ENCODE assay signal across 1 cellular context in the genomic region with DNA sequence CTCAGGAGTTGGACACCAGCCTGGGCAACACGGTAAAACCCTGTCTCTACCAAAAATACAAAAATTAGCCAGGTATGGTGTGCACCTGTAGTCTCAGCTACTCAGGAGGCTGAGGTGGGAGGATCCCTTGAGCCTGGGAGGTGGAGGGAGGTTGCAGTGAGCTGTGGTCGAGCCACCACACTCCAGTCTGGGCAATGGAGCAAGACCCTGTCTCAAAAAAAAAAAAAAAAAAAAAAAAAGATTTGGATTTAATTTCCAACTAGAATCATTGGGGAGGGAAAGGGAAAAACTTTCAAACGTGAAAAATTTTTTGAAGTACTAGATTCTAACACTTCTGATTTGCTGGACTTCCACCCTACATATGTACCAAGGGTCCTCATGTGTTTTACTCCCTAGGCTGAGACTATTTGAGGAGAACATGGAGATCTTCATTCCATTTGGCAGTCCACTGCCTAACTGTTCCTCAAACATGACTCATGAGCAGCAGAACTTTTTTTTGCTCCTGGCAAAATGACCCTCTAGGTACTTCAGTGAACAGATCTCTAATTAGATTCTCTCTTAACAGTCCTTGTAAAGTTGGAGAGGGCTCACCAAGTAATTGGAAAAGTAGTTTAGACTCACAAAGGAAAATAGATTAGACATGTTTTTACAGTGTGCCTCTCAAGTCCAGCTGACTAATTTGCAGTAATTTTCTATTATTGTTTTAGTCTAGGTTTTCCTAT.
TF ChIP-seq lines count a peak whose summit lies in the region.

No MANE protein-coding gene starts in this region.

TF ChIP-seq in K562, 482 proteins besides CTCF, POLR2A, EP300 and RAD21 (continued from another document and continues in another):
- TF ChIP-seq, protein P1, sequence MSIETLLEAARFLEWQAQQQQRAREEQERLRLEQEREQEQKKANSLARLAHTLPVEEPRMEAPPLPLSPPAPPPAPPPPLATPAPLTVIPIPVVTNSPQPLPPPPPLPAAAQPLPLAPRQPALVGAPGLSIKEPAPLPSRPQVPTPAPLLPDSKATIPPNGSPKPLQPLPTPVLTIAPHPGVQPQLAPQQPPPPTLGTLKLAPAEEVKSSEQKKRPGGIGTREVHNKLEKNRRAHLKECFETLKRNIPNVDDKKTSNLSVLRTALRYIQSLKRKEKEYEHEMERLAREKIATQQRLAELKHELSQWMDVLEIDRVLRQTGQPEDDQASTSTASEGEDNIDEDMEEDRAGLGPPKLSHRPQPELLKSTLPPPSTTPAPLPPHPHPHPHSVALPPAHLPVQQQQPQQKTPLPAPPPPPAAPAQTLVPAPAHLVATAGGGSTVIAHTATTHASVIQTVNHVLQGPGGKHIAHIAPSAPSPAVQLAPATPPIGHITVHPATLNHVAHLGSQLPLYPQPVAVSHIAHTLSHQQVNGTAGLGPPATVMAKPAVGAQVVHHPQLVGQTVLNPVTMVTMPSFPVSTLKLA (conservative IDR thresholded peaks at IDR 0.05) = no peak
- TF ChIP-seq HNRNPL (IDR thresholded peaks at IDR 0.05; ENCODE audit: low read depth, low read length) = no peak
- no peak for TF ChIP-seq ZNF224 (CRISPR knock-in tag; IDR thresholded peaks at IDR 0.05)
- no peak for TF ChIP-seq HEY1 (CRISPR knock-in tag; IDR thresholded peaks at IDR 0.05; ENCODE audit: borderline replicate concordance)
- TF ChIP-seq ZNF668 (CRISPR knock-in tag; IDR thresholded peaks at IDR 0.05) = no peak
- no peak for TF ChIP-seq SMARCB1 (IDR thresholded peaks at IDR 0.05; ENCODE audit: insufficient read length, low read depth)
- TF ChIP-seq RB1 (IDR thresholded peaks at IDR 0.05; ENCODE audit: low read depth) = no peak
- TF ChIP-seq, protein P2, sequence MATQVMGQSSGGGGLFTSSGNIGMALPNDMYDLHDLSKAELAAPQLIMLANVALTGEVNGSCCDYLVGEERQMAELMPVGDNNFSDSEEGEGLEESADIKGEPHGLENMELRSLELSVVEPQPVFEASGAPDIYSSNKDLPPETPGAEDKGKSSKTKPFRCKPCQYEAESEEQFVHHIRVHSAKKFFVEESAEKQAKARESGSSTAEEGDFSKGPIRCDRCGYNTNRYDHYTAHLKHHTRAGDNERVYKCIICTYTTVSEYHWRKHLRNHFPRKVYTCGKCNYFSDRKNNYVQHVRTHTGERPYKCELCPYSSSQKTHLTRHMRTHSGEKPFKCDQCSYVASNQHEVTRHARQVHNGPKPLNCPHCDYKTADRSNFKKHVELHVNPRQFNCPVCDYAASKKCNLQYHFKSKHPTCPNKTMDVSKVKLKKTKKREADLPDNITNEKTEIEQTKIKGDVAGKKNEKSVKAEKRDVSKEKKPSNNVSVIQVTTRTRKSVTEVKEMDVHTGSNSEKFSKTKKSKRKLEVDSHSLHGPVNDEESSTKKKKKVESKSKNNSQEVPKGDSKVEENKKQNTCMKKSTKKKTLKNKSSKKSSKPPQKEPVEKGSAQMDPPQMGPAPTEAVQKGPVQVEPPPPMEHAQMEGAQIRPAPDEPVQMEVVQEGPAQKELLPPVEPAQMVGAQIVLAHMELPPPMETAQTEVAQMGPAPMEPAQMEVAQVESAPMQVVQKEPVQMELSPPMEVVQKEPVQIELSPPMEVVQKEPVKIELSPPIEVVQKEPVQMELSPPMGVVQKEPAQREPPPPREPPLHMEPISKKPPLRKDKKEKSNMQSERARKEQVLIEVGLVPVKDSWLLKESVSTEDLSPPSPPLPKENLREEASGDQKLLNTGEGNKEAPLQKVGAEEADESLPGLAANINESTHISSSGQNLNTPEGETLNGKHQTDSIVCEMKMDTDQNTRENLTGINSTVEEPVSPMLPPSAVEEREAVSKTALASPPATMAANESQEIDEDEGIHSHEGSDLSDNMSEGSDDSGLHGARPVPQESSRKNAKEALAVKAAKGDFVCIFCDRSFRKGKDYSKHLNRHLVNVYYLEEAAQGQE (CRISPR knock-in tag; IDR thresholded peaks at IDR 0.05; ENCODE audit: low read depth) = no peak
- TF ChIP-seq, protein P3, sequence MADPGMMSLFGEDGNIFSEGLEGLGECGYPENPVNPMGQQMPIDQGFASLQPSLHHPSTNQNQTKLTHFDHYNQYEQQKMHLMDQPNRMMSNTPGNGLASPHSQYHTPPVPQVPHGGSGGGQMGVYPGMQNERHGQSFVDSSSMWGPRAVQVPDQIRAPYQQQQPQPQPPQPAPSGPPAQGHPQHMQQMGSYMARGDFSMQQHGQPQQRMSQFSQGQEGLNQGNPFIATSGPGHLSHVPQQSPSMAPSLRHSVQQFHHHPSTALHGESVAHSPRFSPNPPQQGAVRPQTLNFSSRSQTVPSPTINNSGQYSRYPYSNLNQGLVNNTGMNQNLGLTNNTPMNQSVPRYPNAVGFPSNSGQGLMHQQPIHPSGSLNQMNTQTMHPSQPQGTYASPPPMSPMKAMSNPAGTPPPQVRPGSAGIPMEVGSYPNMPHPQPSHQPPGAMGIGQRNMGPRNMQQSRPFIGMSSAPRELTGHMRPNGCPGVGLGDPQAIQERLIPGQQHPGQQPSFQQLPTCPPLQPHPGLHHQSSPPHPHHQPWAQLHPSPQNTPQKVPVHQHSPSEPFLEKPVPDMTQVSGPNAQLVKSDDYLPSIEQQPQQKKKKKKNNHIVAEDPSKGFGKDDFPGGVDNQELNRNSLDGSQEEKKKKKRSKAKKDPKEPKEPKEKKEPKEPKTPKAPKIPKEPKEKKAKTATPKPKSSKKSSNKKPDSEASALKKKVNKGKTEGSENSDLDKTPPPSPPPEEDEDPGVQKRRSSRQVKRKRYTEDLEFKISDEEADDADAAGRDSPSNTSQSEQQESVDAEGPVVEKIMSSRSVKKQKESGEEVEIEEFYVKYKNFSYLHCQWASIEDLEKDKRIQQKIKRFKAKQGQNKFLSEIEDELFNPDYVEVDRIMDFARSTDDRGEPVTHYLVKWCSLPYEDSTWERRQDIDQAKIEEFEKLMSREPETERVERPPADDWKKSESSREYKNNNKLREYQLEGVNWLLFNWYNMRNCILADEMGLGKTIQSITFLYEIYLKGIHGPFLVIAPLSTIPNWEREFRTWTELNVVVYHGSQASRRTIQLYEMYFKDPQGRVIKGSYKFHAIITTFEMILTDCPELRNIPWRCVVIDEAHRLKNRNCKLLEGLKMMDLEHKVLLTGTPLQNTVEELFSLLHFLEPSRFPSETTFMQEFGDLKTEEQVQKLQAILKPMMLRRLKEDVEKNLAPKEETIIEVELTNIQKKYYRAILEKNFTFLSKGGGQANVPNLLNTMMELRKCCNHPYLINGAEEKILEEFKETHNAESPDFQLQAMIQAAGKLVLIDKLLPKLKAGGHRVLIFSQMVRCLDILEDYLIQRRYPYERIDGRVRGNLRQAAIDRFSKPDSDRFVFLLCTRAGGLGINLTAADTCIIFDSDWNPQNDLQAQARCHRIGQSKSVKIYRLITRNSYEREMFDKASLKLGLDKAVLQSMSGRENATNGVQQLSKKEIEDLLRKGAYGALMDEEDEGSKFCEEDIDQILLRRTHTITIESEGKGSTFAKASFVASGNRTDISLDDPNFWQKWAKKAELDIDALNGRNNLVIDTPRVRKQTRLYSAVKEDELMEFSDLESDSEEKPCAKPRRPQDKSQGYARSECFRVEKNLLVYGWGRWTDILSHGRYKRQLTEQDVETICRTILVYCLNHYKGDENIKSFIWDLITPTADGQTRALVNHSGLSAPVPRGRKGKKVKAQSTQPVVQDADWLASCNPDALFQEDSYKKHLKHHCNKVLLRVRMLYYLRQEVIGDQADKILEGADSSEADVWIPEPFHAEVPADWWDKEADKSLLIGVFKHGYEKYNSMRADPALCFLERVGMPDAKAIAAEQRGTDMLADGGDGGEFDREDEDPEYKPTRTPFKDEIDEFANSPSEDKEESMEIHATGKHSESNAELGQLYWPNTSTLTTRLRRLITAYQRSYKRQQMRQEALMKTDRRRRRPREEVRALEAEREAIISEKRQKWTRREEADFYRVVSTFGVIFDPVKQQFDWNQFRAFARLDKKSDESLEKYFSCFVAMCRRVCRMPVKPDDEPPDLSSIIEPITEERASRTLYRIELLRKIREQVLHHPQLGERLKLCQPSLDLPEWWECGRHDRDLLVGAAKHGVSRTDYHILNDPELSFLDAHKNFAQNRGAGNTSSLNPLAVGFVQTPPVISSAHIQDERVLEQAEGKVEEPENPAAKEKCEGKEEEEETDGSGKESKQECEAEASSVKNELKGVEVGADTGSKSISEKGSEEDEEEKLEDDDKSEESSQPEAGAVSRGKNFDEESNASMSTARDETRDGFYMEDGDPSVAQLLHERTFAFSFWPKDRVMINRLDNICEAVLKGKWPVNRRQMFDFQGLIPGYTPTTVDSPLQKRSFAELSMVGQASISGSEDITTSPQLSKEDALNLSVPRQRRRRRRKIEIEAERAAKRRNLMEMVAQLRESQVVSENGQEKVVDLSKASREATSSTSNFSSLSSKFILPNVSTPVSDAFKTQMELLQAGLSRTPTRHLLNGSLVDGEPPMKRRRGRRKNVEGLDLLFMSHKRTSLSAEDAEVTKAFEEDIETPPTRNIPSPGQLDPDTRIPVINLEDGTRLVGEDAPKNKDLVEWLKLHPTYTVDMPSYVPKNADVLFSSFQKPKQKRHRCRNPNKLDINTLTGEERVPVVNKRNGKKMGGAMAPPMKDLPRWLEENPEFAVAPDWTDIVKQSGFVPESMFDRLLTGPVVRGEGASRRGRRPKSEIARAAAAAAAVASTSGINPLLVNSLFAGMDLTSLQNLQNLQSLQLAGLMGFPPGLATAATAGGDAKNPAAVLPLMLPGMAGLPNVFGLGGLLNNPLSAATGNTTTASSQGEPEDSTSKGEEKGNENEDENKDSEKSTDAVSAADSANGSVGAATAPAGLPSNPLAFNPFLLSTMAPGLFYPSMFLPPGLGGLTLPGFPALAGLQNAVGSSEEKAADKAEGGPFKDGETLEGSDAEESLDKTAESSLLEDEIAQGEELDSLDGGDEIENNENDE (IDR thresholded peaks at IDR 0.05; ENCODE audit: low read depth, low read length) = no peak
- TF ChIP-seq ZNF830 (CRISPR knock-in tag; IDR thresholded peaks at IDR 0.05) = no peak
- no peak for TF ChIP-seq CCNT2 (IDR thresholded peaks at IDR 0.05; ENCODE audit: borderline replicate concordance, extremely low read depth, insufficient read length, low read depth, low read length)
- TF ChIP-seq, protein P4, sequence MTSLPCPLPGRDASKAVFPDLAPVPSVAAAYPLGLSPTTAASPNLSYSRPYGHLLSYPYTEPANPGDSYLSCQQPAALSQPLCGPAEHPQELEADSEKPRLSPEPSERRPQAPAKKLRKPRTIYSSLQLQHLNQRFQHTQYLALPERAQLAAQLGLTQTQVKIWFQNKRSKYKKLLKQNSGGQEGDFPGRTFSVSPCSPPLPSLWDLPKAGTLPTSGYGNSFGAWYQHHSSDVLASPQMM (CRISPR knock-in tag; IDR thresholded peaks at IDR 0.05) = no peak
- TF ChIP-seq, protein P5, sequence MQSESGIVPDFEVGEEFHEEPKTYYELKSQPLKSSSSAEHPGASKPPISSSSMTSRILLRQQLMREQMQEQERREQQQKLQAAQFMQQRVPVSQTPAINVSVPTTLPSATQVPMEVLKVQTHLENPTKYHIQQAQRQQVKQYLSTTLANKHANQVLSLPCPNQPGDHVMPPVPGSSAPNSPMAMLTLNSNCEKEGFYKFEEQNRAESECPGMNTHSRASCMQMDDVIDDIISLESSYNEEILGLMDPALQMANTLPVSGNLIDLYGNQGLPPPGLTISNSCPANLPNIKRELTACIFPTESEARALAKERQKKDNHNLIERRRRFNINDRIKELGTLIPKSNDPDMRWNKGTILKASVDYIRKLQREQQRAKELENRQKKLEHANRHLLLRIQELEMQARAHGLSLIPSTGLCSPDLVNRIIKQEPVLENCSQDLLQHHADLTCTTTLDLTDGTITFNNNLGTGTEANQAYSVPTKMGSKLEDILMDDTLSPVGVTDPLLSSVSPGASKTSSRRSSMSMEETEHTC (IDR thresholded peaks at IDR 0.05) = no peak
- no peak for TF ChIP-seq ILK (tag; IDR thresholded peaks at IDR 0.05; ENCODE audit: borderline replicate concordance, low read depth)
- no peak for TF ChIP-seq ZBTB1 (CRISPR knock-in tag; IDR thresholded peaks at IDR 0.05; ENCODE audit: borderline replicate concordance, low read depth)
- TF ChIP-seq, protein P6, sequence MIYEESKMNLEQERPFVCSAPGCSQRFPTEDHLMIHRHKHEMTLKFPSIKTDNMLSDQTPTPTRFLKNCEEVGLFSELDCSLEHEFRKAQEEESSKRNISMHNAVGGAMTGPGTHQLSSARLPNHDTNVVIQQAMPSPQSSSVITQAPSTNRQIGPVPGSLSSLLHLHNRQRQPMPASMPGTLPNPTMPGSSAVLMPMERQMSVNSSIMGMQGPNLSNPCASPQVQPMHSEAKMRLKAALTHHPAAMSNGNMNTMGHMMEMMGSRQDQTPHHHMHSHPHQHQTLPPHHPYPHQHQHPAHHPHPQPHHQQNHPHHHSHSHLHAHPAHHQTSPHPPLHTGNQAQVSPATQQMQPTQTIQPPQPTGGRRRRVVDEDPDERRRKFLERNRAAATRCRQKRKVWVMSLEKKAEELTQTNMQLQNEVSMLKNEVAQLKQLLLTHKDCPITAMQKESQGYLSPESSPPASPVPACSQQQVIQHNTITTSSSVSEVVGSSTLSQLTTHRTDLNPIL (CRISPR knock-in tag; IDR thresholded peaks at IDR 0.05) = no peak
- TF ChIP-seq ZNF699 (CRISPR knock-in tag; IDR thresholded peaks at IDR 0.05; ENCODE audit: insufficient replicate concordance) = no peak
- no peak for TF ChIP-seq DACH1 (IDR thresholded peaks at IDR 0.05; ENCODE audit: partially characterized antibody)
- TF ChIP-seq SAFB2 (IDR thresholded peaks at IDR 0.05; ENCODE audit: borderline replicate concordance, low read depth, low read length, severe bottlenecking) = no peak
- TF ChIP-seq, protein P7, sequence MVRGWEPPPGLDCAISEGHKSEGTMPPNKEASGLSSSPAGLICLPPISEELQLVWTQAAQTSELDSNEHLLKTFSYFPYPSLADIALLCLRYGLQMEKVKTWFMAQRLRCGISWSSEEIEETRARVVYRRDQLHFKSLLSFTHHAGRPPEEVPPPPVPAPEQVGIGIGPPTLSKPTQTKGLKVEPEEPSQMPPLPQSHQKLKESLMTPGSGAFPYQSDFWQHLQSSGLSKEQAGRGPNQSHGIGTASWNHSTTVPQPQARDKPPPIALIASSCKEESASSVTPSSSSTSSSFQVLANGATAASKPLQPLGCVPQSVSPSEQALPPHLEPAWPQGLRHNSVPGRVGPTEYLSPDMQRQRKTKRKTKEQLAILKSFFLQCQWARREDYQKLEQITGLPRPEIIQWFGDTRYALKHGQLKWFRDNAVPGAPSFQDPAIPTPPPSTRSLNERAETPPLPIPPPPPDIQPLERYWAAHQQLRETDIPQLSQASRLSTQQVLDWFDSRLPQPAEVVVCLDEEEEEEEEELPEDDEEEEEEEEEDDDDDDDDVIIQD (CRISPR knock-in tag; IDR thresholded peaks at IDR 0.05) = no peak
- TF ChIP-seq, protein P8, sequence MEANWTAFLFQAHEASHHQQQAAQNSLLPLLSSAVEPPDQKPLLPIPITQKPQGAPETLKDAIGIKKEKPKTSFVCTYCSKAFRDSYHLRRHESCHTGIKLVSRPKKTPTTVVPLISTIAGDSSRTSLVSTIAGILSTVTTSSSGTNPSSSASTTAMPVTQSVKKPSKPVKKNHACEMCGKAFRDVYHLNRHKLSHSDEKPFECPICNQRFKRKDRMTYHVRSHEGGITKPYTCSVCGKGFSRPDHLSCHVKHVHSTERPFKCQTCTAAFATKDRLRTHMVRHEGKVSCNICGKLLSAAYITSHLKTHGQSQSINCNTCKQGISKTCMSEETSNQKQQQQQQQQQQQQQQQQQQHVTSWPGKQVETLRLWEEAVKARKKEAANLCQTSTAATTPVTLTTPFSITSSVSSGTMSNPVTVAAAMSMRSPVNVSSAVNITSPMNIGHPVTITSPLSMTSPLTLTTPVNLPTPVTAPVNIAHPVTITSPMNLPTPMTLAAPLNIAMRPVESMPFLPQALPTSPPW (CRISPR knock-in tag; IDR thresholded peaks at IDR 0.05) = no peak
- TF ChIP-seq STAG1 (CRISPR knock-in tag; IDR thresholded peaks at IDR 0.05; ENCODE audit: borderline replicate concordance) = no peak
